ENCODE assay signal across 1 cellular context in the genomic region with DNA sequence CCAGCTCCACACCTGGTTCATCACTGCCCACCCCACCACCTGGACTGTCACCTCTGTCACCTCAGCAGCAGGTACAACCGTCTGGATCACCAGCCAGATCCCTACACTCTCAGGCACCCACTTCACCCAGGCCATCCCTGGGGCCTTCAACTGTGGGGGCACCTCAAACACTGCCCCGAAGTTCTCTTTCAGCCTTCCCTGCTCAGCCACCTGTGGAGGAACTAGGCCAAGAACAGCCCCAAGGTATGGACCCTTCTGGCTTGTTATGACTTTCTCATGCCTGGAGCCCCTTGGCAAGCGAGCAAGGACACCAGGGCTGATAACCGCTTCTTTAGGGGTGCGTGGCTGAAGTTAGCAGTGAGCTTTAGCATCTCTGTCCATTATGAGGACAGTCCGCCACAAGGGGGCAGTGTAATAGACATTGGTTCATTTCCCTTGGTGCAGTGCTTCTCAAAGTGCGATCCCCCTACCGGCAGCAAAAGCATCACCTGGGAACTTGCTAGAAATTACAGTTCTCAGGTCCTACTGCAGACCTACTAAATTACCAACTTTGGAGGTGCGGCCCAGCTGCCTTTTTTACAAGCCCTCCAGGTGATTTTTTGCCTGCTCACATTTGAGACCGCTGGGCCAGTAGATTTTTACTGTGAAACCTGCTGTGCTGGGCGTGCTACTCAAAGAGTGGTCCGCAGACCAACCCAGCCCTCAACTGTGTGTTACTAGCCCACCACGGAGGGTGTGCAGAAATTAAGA.
TF ChIP-seq lines count a peak whose summit lies in the region.

No MANE protein-coding gene starts in this region.

TF ChIP-seq in HepG2, 621 proteins besides CTCF, POLR2A, EP300 and RAD21 (continued from another document and continues in another):
- TF ChIP-seq, protein P1, sequence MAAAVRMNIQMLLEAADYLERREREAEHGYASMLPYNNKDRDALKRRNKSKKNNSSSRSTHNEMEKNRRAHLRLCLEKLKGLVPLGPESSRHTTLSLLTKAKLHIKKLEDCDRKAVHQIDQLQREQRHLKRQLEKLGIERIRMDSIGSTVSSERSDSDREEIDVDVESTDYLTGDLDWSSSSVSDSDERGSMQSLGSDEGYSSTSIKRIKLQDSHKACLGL (CRISPR knock-in tag; IDR thresholded peaks at IDR 0.05): no peak
- TF ChIP-seq FOXA1 (IDR thresholded peaks at IDR 0.05) (no peak), FOXA1 (CRISPR knock-in tag; IDR thresholded peaks at IDR 0.05) (no peak), REL (CRISPR knock-in tag; conservative IDR thresholded peaks at IDR 0.05) (no peak), HMG20A (CRISPR knock-in tag; IDR thresholded peaks at IDR 0.05; ENCODE audit: borderline replicate concordance) (no peak), MIER2 (CRISPR knock-in tag; IDR thresholded peaks at IDR 0.05) (peak; percentile 82), SETDB1 (CRISPR knock-in tag; IDR thresholded peaks at IDR 0.05; ENCODE audit: borderline replicate concordance) (no peak), ZNF317 (CRISPR knock-in tag; IDR thresholded peaks at IDR 0.05) (no peak), SMAD9 (CRISPR knock-in tag; IDR thresholded peaks at IDR 0.05) (no peak), NCOA1 (CRISPR knock-in tag; IDR thresholded peaks at IDR 0.05) (no peak), NRL (CRISPR knock-in tag; IDR thresholded peaks at IDR 0.05; ENCODE audit: borderline replicate concordance) (no peak), PPARG (CRISPR knock-in tag; conservative IDR thresholded peaks at IDR 0.05) (0 out of 2 replicates have a peak, but pooled peaks have one; percentile 36), SIN3B (IDR thresholded peaks at IDR 0.05; ENCODE audit: low read length) (no peak), SMYD3 (CRISPR knock-in tag; IDR thresholded peaks at IDR 0.05) (no peak), ZMYM3 (CRISPR knock-in tag; IDR thresholded peaks at IDR 0.05) (no peak), TMF1 (CRISPR knock-in tag; IDR thresholded peaks at IDR 0.05; ENCODE audit: low read depth) (no peak), ZNF282 (IDR thresholded peaks at IDR 0.05; ENCODE audit: partially characterized antibody) (no peak), SMARCE1 (IDR thresholded peaks at IDR 0.05; ENCODE audit: borderline replicate concordance) (no peak), TOPORS (CRISPR knock-in tag; IDR thresholded peaks at IDR 0.05) (no peak), GABPA (IDR thresholded peaks at IDR 0.05; ENCODE audit: low read depth, low read length) (no peak), GABPA (CRISPR knock-in tag; IDR thresholded peaks at IDR 0.05; ENCODE audit: low read depth) (peak; percentile 14; the same call in 1 of the 2 replicates), GPN1 (CRISPR knock-in tag; IDR thresholded peaks at IDR 0.05; ENCODE audit: borderline replicate concordance) (no peak), PHF20 (CRISPR knock-in tag; IDR thresholded peaks at IDR 0.05) (no peak), HOXA9 (CRISPR knock-in tag; IDR thresholded peaks at IDR 0.05; ENCODE audit: borderline replicate concordance) (no peak), SKI (IDR thresholded peaks at IDR 0.05; ENCODE audit: partially characterized antibody) (no peak), TCF7L2 (IDR thresholded peaks at IDR 0.05; ENCODE audit: low read depth, low read length) (no peak), BORCS8-MEF2B (CRISPR knock-in tag; IDR thresholded peaks at IDR 0.05) (no peak), FOXK2 (IDR thresholded peaks at IDR 0.05) (no peak), MXI1 (IDR thresholded peaks at IDR 0.05; ENCODE audit: borderline replicate concordance, low read depth, low read length) (0 out of 3 replicates have a peak, but pooled peaks have one; percentile 23), MZF1 (CRISPR knock-in tag; IDR thresholded peaks at IDR 0.05; ENCODE audit: borderline replicate concordance) (no peak), FOXM1 (CRISPR knock-in tag; IDR thresholded peaks at IDR 0.05) (no peak), ZNF354B (CRISPR knock-in tag; IDR thresholded peaks at IDR 0.05) (no peak), GLI4 (CRISPR knock-in tag; IDR thresholded peaks at IDR 0.05; ENCODE audit: borderline replicate concordance) (no peak), ARNT (IDR thresholded peaks at IDR 0.05) (no peak)
- TF ChIP-seq, protein P2, sequence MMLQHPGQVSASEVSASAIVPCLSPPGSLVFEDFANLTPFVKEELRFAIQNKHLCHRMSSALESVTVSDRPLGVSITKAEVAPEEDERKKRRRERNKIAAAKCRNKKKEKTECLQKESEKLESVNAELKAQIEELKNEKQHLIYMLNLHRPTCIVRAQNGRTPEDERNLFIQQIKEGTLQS (CRISPR knock-in tag; IDR thresholded peaks at IDR 0.05): no peak
- TF ChIP-seq, protein P3, sequence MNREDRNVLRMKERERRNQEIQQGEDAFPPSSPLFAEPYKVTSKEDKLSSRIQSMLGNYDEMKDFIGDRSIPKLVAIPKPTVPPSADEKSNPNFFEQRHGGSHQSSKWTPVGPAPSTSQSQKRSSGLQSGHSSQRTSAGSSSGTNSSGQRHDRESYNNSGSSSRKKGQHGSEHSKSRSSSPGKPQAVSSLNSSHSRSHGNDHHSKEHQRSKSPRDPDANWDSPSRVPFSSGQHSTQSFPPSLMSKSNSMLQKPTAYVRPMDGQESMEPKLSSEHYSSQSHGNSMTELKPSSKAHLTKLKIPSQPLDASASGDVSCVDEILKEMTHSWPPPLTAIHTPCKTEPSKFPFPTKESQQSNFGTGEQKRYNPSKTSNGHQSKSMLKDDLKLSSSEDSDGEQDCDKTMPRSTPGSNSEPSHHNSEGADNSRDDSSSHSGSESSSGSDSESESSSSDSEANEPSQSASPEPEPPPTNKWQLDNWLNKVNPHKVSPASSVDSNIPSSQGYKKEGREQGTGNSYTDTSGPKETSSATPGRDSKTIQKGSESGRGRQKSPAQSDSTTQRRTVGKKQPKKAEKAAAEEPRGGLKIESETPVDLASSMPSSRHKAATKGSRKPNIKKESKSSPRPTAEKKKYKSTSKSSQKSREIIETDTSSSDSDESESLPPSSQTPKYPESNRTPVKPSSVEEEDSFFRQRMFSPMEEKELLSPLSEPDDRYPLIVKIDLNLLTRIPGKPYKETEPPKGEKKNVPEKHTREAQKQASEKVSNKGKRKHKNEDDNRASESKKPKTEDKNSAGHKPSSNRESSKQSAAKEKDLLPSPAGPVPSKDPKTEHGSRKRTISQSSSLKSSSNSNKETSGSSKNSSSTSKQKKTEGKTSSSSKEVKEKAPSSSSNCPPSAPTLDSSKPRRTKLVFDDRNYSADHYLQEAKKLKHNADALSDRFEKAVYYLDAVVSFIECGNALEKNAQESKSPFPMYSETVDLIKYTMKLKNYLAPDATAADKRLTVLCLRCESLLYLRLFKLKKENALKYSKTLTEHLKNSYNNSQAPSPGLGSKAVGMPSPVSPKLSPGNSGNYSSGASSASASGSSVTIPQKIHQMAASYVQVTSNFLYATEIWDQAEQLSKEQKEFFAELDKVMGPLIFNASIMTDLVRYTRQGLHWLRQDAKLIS (CRISPR knock-in tag; IDR thresholded peaks at IDR 0.05): no peak
- TF ChIP-seq, protein P4, sequence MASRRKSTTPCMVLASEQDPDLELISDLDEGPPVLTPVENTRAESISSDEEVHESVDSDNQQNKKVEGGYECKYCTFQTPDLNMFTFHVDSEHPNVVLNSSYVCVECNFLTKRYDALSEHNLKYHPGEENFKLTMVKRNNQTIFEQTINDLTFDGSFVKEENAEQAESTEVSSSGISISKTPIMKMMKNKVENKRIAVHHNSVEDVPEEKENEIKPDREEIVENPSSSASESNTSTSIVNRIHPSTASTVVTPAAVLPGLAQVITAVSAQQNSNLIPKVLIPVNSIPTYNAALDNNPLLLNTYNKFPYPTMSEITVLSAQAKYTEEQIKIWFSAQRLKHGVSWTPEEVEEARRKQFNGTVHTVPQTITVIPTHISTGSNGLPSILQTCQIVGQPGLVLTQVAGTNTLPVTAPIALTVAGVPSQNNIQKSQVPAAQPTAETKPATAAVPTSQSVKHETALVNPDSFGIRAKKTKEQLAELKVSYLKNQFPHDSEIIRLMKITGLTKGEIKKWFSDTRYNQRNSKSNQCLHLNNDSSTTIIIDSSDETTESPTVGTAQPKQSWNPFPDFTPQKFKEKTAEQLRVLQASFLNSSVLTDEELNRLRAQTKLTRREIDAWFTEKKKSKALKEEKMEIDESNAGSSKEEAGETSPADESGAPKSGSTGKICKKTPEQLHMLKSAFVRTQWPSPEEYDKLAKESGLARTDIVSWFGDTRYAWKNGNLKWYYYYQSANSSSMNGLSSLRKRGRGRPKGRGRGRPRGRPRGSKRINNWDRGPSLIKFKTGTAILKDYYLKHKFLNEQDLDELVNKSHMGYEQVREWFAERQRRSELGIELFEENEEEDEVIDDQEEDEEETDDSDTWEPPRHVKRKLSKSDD (CRISPR knock-in tag; IDR thresholded peaks at IDR 0.05; ENCODE audit: low read depth): no peak
- TF ChIP-seq, protein P5, sequence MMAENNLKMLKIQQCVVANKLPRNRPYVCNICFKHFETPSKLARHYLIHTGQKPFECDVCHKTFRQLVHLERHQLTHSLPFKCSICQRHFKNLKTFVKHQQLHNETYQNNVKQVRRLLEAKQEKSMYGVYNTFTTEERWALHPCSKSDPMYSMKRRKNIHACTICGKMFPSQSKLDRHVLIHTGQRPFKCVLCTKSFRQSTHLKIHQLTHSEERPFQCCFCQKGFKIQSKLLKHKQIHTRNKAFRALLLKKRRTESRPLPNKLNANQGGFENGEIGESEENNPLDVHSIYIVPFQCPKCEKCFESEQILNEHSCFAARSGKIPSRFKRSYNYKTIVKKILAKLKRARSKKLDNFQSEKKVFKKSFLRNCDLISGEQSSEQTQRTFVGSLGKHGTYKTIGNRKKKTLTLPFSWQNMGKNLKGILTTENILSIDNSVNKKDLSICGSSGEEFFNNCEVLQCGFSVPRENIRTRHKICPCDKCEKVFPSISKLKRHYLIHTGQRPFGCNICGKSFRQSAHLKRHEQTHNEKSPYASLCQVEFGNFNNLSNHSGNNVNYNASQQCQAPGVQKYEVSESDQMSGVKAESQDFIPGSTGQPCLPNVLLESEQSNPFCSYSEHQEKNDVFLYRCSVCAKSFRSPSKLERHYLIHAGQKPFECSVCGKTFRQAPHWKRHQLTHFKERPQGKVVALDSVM (CRISPR knock-in tag; IDR thresholded peaks at IDR 0.05): no peak
- TF ChIP-seq, protein P6, sequence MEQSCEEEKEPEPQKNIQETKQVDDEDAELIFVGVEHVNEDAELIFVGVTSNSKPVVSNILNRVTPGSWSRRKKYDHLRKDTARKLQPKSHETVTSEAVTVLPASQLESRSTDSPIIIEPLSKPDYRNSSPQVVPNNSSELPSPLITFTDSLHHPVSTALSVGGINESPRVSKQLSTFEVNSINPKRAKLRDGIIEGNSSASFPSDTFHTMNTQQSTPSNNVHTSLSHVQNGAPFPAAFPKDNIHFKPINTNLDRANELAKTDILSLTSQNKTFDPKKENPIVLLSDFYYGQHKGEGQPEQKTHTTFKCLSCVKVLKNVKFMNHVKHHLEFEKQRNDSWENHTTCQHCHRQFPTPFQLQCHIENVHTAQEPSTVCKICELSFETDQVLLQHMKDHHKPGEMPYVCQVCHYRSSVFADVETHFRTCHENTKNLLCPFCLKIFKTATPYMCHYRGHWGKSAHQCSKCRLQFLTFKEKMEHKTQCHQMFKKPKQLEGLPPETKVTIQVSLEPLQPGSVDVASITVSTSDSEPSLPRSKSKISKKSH (CRISPR knock-in tag; IDR thresholded peaks at IDR 0.05; ENCODE audit: borderline replicate concordance): no peak
- TF ChIP-seq, protein P7, sequence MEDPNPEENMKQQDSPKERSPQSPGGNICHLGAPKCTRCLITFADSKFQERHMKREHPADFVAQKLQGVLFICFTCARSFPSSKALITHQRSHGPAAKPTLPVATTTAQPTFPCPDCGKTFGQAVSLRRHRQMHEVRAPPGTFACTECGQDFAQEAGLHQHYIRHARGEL (CRISPR knock-in tag; IDR thresholded peaks at IDR 0.05): no peak
- TF ChIP-seq, protein P8, sequence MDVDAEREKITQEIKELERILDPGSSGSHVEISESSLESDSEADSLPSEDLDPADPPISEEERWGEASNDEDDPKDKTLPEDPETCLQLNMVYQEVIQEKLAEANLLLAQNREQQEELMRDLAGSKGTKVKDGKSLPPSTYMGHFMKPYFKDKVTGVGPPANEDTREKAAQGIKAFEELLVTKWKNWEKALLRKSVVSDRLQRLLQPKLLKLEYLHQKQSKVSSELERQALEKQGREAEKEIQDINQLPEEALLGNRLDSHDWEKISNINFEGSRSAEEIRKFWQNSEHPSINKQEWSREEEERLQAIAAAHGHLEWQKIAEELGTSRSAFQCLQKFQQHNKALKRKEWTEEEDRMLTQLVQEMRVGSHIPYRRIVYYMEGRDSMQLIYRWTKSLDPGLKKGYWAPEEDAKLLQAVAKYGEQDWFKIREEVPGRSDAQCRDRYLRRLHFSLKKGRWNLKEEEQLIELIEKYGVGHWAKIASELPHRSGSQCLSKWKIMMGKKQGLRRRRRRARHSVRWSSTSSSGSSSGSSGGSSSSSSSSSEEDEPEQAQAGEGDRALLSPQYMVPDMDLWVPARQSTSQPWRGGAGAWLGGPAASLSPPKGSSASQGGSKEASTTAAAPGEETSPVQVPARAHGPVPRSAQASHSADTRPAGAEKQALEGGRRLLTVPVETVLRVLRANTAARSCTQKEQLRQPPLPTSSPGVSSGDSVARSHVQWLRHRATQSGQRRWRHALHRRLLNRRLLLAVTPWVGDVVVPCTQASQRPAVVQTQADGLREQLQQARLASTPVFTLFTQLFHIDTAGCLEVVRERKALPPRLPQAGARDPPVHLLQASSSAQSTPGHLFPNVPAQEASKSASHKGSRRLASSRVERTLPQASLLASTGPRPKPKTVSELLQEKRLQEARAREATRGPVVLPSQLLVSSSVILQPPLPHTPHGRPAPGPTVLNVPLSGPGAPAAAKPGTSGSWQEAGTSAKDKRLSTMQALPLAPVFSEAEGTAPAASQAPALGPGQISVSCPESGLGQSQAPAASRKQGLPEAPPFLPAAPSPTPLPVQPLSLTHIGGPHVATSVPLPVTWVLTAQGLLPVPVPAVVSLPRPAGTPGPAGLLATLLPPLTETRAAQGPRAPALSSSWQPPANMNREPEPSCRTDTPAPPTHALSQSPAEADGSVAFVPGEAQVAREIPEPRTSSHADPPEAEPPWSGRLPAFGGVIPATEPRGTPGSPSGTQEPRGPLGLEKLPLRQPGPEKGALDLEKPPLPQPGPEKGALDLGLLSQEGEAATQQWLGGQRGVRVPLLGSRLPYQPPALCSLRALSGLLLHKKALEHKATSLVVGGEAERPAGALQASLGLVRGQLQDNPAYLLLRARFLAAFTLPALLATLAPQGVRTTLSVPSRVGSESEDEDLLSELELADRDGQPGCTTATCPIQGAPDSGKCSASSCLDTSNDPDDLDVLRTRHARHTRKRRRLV (CRISPR knock-in tag; IDR thresholded peaks at IDR 0.05): no peak
- TF ChIP-seq, protein P9, sequence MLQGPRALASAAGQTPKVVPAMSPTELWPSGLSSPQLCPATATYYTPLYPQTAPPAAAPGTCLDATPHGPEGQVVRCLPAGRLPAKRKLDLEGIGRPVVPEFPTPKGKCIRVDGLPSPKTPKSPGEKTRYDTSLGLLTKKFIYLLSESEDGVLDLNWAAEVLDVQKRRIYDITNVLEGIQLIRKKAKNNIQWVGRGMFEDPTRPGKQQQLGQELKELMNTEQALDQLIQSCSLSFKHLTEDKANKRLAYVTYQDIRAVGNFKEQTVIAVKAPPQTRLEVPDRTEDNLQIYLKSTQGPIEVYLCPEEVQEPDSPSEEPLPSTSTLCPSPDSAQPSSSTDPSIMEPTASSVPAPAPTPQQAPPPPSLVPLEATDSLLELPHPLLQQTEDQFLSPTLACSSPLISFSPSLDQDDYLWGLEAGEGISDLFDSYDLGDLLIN (CRISPR knock-in tag; IDR thresholded peaks at IDR 0.05; ENCODE audit: borderline replicate concordance): no peak
- TF ChIP-seq, protein P10, sequence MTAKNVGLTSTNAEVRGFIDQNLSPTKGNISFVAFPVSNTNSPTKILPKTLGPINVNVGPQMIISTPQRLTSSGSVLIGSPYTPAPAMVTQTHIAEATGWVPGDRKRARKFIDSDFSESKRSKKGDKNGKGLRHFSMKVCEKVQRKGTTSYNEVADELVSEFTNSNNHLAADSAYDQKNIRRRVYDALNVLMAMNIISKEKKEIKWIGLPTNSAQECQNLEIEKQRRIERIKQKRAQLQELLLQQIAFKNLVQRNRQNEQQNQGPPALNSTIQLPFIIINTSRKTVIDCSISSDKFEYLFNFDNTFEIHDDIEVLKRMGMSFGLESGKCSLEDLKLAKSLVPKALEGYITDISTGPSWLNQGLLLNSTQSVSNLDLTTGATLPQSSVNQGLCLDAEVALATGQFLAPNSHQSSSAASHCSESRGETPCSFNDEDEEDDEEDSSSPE (CRISPR knock-in tag; IDR thresholded peaks at IDR 0.05): no peak
